22 cellular contexts compared by ENCODE assay signal in the genomic region with DNA sequence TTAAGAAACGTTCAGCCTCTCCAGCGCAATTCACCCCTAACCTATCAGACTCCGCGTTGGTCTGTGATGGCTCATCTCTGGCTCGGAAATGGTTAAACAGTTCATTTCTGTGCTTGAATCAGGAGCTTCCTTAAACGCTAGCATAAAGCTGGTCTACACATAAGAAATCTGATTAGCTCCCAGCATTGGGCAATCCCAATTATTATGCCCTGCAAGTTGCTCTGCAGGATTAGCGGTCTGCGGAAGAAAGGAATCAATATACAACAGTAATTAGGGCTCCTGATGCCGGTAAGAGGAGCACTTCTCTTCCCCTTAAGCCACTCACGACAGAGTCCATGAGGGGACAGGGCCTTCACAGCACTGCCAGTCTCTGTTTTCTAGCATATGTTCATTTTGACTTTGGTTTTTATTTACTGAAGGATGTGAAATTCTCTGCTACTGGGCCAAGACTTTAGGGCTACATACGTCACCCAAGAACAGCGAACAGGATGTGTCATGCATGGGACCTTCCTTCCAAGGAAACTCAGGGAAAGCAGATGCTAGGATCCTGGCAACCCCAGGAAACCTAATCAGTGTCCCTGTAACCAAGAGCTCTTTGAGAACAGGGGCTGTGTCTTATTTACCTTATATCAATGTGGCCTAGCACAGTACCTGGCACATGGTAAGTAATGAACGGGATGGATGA.
DNase-seq lines count a peak whose midpoint lies in the region; ATAC-seq and TF ChIP-seq lines count a peak whose summit lies in the region.
"Had no signal": no experiment of that assay in that cellular context is flagged by ENCODE, and none has a peak within 500 bp of the region (broad histone marks: within the 10 kb centered on the region; RNA-seq: fewer than 3 reads in every experiment).

No MANE protein-coding gene starts in this region.

- peak overlapping the region; percentile 53 for H3K27ac Mint-ChIP-seq in glutamatergic neuron (ENCODE audit: unreplicated experiment)
- H3K27ac Mint-ChIP-seq: B cell had no signal

- no peaks in the 10 kb centered on the region for H3K9me3 Mint-ChIP-seq in glutamatergic neuron (ENCODE audit: unreplicated experiment)

- H3K4me3 ChIP-seq in hepatocyte: no peak overlapping the region
- H3K4me3 ChIP-seq: Peyer's patch had no signal

- H2AFZ ChIP-seq in hepatocyte: no peak overlapping the region

- H3K4me1 ChIP-seq in hepatocyte (ENCODE audit: insufficient read depth): peaks cover 10% of the 10 kb centered on the region
- H3K4me1 ChIP-seq: Peyer's patch had no signal

- H3K27me3 Mint-ChIP-seq in glutamatergic neuron (ENCODE audit: unreplicated experiment): peaks cover 2% of the 10 kb centered on the region

- H3K36me3 ChIP-seq in hepatocyte (replicated peaks; ENCODE audit: insufficient read depth, low read depth): no peaks in the 10 kb centered on the region
- H3K36me3 ChIP-seq: Peyer's patch had no signal

- H3K9me3 ChIP-seq in hepatocyte (ENCODE audit: low read depth): no peaks in the 10 kb centered on the region
- H3K9me3 ChIP-seq: Peyer's patch had no signal

- H3K4me3 Mint-ChIP-seq in glutamatergic neuron (ENCODE audit: unreplicated experiment): no peak overlapping the region
- H3K4me3 Mint-ChIP-seq: B cell had no signal

- H3K4me1 Mint-ChIP-seq in glutamatergic neuron (ENCODE audit: low read depth, unreplicated experiment): peaks cover 5% of the 10 kb centered on the region
- H3K4me1 Mint-ChIP-seq: B cell had no signal

- no peak overlapping the region for H3K4me2 ChIP-seq in hepatocyte

- H3K27me3 ChIP-seq in hepatocyte: no peaks in the 10 kb centered on the region
- H3K27me3 ChIP-seq: Peyer's patch had no signal

- DNase-seq in AG20443 (ENCODE audit: low spot score) (peak; percentile 85), GM03348 (ENCODE audit: low spot score) (peak; percentile 40), NCI-H82 treated with DMSO at 0.1 percent for 48 hours (lab: John Stamatoyannopoulos, UW; ENCODE audit: unreplicated experiment) (peak; percentile 82), glutamatergic neuron (no peak), hepatocyte (ENCODE audit: low spot score) (no peak)
- DNase-seq: ACHN; DMS153; GDM1; HCEC 1CT; MM.1S; NCI-H1092; NCI-H1694; NCI-H2081 treated with DMSO at 0.1 percent for 48 hours; NCI-H345; NCI-H524 treated with DMSO at 0.1 percent for 48 hours; NK-92 treated with Interleukin-12 subunit alpha and Interleukin-12 subunit beta, amount 100 ng/mL, for 24 hours; Peyer's patch; SW 1271 had no signal

- no peaks in the 10 kb centered on the region for H3K9me2 ChIP-seq in hepatocyte (replicated peaks; ENCODE audit: insufficient read depth)

- H3K36me3 Mint-ChIP-seq in glutamatergic neuron (ENCODE audit: unreplicated experiment): no peaks in the 10 kb centered on the region

- no peak for ATAC-seq in HG03039 (IDR thresholded peaks at IDR 0.05; ENCODE audit: unreplicated experiment)
- ATAC-seq in GM18870 (IDR thresholded peaks at IDR 0.05; ENCODE audit: unreplicated experiment): no peak
- ATAC-seq: Right ventricle myocardium inferior had no signal

- H3K79me2 ChIP-seq in hepatocyte: no peaks in the 10 kb centered on the region

- no peak for TF ChIP-seq CTCF in glutamatergic neuron (IDR thresholded peaks at IDR 0.05; ENCODE audit: partially characterized antibody, unreplicated experiment)
- no peak for TF ChIP-seq CTCF in hepatocyte (IDR thresholded peaks at IDR 0.05; ENCODE audit: poor library complexity)

- H3K27ac ChIP-seq in hepatocyte: no peak overlapping the region
- H3K27ac ChIP-seq: Peyer's patch had no signal

- 82% methylated on average over 13 of the region's 13 CpGs for WGBS in hepatocyte (ENCODE audit: low lambda C conversion rate, missing lambda C conversion rate)

- no peaks in the 10 kb centered on the region for H4K20me1 ChIP-seq in hepatocyte (ENCODE audit: insufficient read depth, poor library complexity, severe bottlenecking)

Comparison
In these comparisons a context has a peak if more than half of its experiments do, and no peak if none do; other contexts are left out.
1. DNase-seq: peak in AG20443 (single experiment), GM03348 (single experiment) and NCI-H82 treated with DMSO at 0.1 percent for 48 hours (single experiment); none in glutamatergic neuron (single experiment) and hepatocyte (single experiment).